Comparison of ENCODE assay signal across 36 cellular contexts in genomic region chr17:60738287-60738686, GRCh38.
"Had no signal": no experiment of that assay in that cellular context is flagged by ENCODE, and none has a peak within 500 bp of the region (broad histone marks: within the 10 kb centered on the region; RNA-seq: fewer than 3 reads in every experiment).

No MANE protein-coding gene starts in this region.

- DNase-seq: Karpas-422, Kasumi-1, MG63, MM.1S, MV-4-11, NCI-H1048, NCI-H1092, NCI-H1092 treated with DMSO at 0.1 percent for 48 hours, NCI-H1105, NCI-H1105 treated with DMSO at 0.1 percent for 48 hours, NCI-H1417, NCI-H1417 treated with DMSO at 0.1 percent for 48 hours, NCI-H1436, NCI-H1436 treated with DMSO at 0.1 percent for 48 hours, NCI-H146, NCI-H1694, NCI-H1694 treated with DMSO at 0.1 percent for 48 hours, NCI-H187, NCI-H187 treated with DMSO at 0.1 percent for 48 hours, NCI-H1930, NCI-H2029, NCI-H2029 treated with DMSO at 0.1 percent for 48 hours, NCI-H2081, NCI-H2081 treated with DMSO at 0.1 percent for 48 hours, NCI-H2107, NCI-H2171, NCI-H2171 treated with DMSO at 0.1 percent for 48 hours, NCI-H2227 treated with DMSO at 0.1 percent for 48 hours, NCI-H226, NCI-H345, NCI-H446, NCI-H446 treated with DMSO at 0.1 percent for 48 hours, NCI-H510A, NCI-H510A treated with DMSO at 0.1 percent for 48 hours, NCI-H524, NCI-H524 treated with DMSO at 0.1 percent for 48 hours had no signal

- H3K9me3 ChIP-seq: MG63 had no signal

- H3K27me3 ChIP-seq: MG63 had no signal

- H3K36me3 ChIP-seq: MG63 had no signal

- H3K4me3 ChIP-seq: MG63 had no signal
